Comparison of ENCODE assay signal across 33 cellular contexts in the genomic region with DNA sequence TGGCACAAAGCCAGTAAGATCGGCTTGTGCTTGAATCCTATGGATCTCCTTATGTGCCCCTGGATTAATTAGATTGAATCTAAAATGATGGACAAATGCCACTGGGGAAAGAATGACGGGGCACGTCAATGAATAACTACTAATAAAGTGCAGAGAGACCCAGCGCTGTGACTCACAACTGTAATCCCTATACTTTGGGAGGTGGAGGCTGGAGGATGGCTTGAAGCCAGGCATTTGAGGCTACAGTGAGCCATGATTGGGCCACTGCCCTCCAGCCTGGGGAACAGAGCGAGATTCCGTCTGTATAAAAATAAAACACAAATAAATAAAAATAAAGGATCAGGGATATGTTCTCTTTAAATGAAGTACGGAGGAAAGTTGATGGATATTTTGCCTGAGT.
"Had no signal": no experiment of that assay in that cellular context is flagged by ENCODE, and none has a peak within 500 bp of the region (broad histone marks: within the 10 kb centered on the region; RNA-seq: fewer than 3 reads in every experiment).

No MANE protein-coding gene starts in this region.

- DNase-seq: activated CD4-positive, alpha-beta memory T cell treated with anti-CD3 and anti-CD28 coated beads, Interleukin-2, amount 10 ng/mL, durations not matched to agents 7 days and 5 days; activated CD4-positive, alpha-beta T cell treated with anti-CD3 and anti-CD28 coated beads for 1 hour; activated CD4-positive, alpha-beta T cell treated with anti-CD3 and anti-CD28 coated beads for 48 hours; activated CD4-positive, CD25-positive, alpha-beta regulatory T cell; activated CD8-positive, alpha-beta memory T cell treated with anti-CD3 and anti-CD28 coated beads for 24 hours; activated CD8-positive, alpha-beta memory T cell treated with anti-CD3 and anti-CD28 coated beads, Interleukin-2, amount 10 ng/mL, durations not matched to agents 7 days and 5 days; activated CD8-positive, alpha-beta memory T cell treated with anti-CD3 and anti-CD28 coated beads, Interleukin-2, amount 50 U/mL, for 48 hours; activated effector memory CD4-positive, alpha-beta T cell treated with Interleukin-2 at 50 U/mL for 16 hours; activated naive CD4-positive, alpha-beta T cell treated with anti-CD3 and anti-CD28 coated beads, Interleukin-2, amount 10 ng/mL, durations not matched to agents 7 days and 5 days; activated naive CD8-positive, alpha-beta T cell treated with anti-CD3 and anti-CD28 coated beads, Interleukin-2, amount 50 U/mL, for 24 hours; activated T-cell treated with anti-CD3 and anti-CD28 coated beads, Interleukin-2, amount 50 U/mL, for 48 hours; anterior cingulate cortex; brain microvascular endothelial cell; central memory CD4-positive, alpha-beta T cell; Kasumi-1; NCI-H1105; NCI-H1417 treated with DMSO at 0.1 percent for 48 hours; NCI-H187 treated with DMSO at 0.1 percent for 48 hours; NCI-H2081; NCI-H2171 treated with DMSO at 0.1 percent for 48 hours; NCI-H2227 treated with DMSO at 0.1 percent for 48 hours; NCI-H446; NCI-H510A treated with DMSO at 0.1 percent for 48 hours; NCI-H526 treated with DMSO at 0.1 percent for 48 hours; NCI-H774; SIG-M5; T-cell; T-helper 17 cell; WERI-Rb-1 had no signal

- ATAC-seq: activated CD8-positive, alpha-beta memory T cell treated with anti-CD3 and anti-CD28 coated beads, Interleukin-2, amount 10 ng/mL, durations not matched to agents 7 days and 5 days; activated naive CD8-positive, alpha-beta T cell treated with anti-CD3 and anti-CD28 coated beads, Interleukin-2, amount 50 U/mL, for 24 hours; Panc1; Right ventricle myocardium inferior; SK-N-SH treated with all-trans-retinoic acid at 6 μM for 48 hours; T-cell; T-helper 17 cell had no signal

- H3K27ac ChIP-seq: brain microvascular endothelial cell, RWPE1, WERI-Rb-1 had no signal

- H3K36me3 ChIP-seq: brain microvascular endothelial cell, WERI-Rb-1 had no signal

- H3K27me3 ChIP-seq: brain microvascular endothelial cell had no signal
